In genomic region chr1:2523191-2523890, GRCh38 we compare ENCODE assay signal across 14 cellular contexts. TPM values are rescaled to one million over a fixed set of nuclear protein-coding genes. Genes with fewer than 3 reads are reported as not detected.
DNase-seq lines count a peak whose midpoint lies in the region; ATAC-seq and TF ChIP-seq lines count a peak whose summit lies in the region.
"Had no signal": no experiment of that assay in that cellular context is flagged by ENCODE, and none has a peak within 500 bp of the region (broad histone marks: within the 10 kb centered on the region; RNA-seq: fewer than 3 reads in every experiment).

No MANE protein-coding gene starts in this region.

- no peaks in the 10 kb centered on the region for H3K9me3 ChIP-seq in HEK293 (ENCODE audit: control insufficient read depth, insufficient read depth, low read depth, low read length)
- no peaks in the 10 kb centered on the region for H3K9me3 ChIP-seq in skeletal muscle satellite cell (replicated peaks; ENCODE audit: low read length)
- H3K9me3 ChIP-seq: body of pancreas, left ventricle myocardium inferior had no signal

- CTCF ChIA-PET in HEK293 (lab: Yijun Ruan, JAX) (interaction anchor here (3.5 kb wide), 1 partner anchor 24 kb away, joined by 20 read pairs; no protein-coding TSS in a partner anchor), WTC11 (lab: Charles Lee) (interaction anchor here (0.6 to 4.4 kb wide), 13 partner anchors 8 to 324 kb away, joined by 3 to 61 read pairs (median 4); no protein-coding TSS in a partner anchor)

- H3K36me3 Mint-ChIP-seq in WTC11: peaks cover 16% of the 10 kb centered on the region
- H3K36me3 Mint-ChIP-seq in effector memory CD8-positive, alpha-beta T cell (ENCODE audit: insufficient read depth): peaks cover 48% of the 10 kb centered on the region

- peak overlapping the region; percentile 35; the same call in 1 of the 2 replicates for H3K27ac ChIP-seq in HEK293 (ENCODE audit: extremely low read depth, low read depth, low read length)
- H3K27ac ChIP-seq: body of pancreas, HL-60, left ventricle myocardium inferior had no signal

- peaks cover 24% of the 10 kb centered on the region for H3K4me1 Mint-ChIP-seq in WTC11
- H3K4me1 Mint-ChIP-seq in effector memory CD8-positive, alpha-beta T cell (ENCODE audit: low read depth in 2 of 2): peaks cover 33 to 34% of the 10 kb centered on the region in 2 donors

- H3K27me3 Mint-ChIP-seq in WTC11 (ENCODE audit: low read depth): peaks cover 18% of the 10 kb centered on the region
- peaks cover 0 to 8% of the 10 kb centered on the region in 2 donors for H3K27me3 Mint-ChIP-seq in effector memory CD8-positive, alpha-beta T cell

- no peaks in the 10 kb centered on the region for H3K27me3 ChIP-seq in skeletal muscle satellite cell (ENCODE audit: control insufficient read depth, insufficient read depth, low read length)
- H3K27me3 ChIP-seq: body of pancreas had no signal

- H3K4me3 Mint-ChIP-seq in WTC11: no peak overlapping the region
- peak overlapping the region; percentile 92 to 93 for H3K4me3 Mint-ChIP-seq in effector memory CD8-positive, alpha-beta T cell

- H3K36me3 ChIP-seq in HEK293 (ENCODE audit: control insufficient read depth in 2 of 2, insufficient read depth in 1 of 2, low read length in 2 of 2) (peaks cover 0 to 51% of the 10 kb centered on the region in 2 experiments; a peak in 1 of 3 replicates), skeletal muscle satellite cell (ENCODE audit: insufficient read depth, low read length) (peaks cover 29% of the 10 kb centered on the region)

- DNase-seq in WTC11 (ENCODE audit: low spot score) (peak; percentile 50), HuH-7 (ENCODE audit: low spot score) (no peak), dedifferentiated amniotic fluid mesenchymal stem cell (ENCODE audit: extremely low spot score) (no peak)
- peak in 1 of 3 experiments; percentile 30 for DNase-seq in effector memory CD8-positive, alpha-beta T cell
- DNase-seq: body of pancreas, left ventricle myocardium inferior, NCI-H1436, posterior cingulate gyrus had no signal

- TF ChIP-seq CTCF in HEK293 (tag by site-specific recombination; IDR thresholded peaks at IDR 0.05) (no peak), WTC11 (IDR thresholded peaks at IDR 0.05) (no peak)

- H3K4me1 ChIP-seq in HEK293 (ENCODE audit: control insufficient read depth, insufficient read depth, low read length): peaks cover 23% of the 10 kb centered on the region
- peaks cover 37% of the 10 kb centered on the region for H3K4me1 ChIP-seq in skeletal muscle satellite cell (ENCODE audit: control insufficient read depth, insufficient read depth, low read length)

- H3K27ac Mint-ChIP-seq in WTC11: 0 out of 2 replicates have a peak overlapping the region, but pooled peaks have one; percentile 57
- H3K27ac Mint-ChIP-seq in effector memory CD8-positive, alpha-beta T cell: peak overlapping the region; percentile 85 to 94

- H3K4me3 ChIP-seq in HEK293 (ENCODE audit: low read depth, low read length) (no peak overlapping the region), skeletal muscle satellite cell (ENCODE audit: low read length) (no peak overlapping the region)
- H3K4me3 ChIP-seq: body of pancreas had no signal

- H3K4me2 ChIP-seq in skeletal muscle satellite cell (ENCODE audit: low read length): no peak overlapping the region

- ATAC-seq in WTC11 (0 out of 2 replicates have a peak, but pooled peaks have one; percentile 1), HG03460 (IDR thresholded peaks at IDR 0.05; ENCODE audit: unreplicated experiment) (no peak), HG02884 (IDR thresholded peaks at IDR 0.05; ENCODE audit: unreplicated experiment) (no peak)
- ATAC-seq in effector memory CD8-positive, alpha-beta T cell (replicated peaks): no peak
- ATAC-seq: body of pancreas, HCT116 had no signal

- POLR2A ChIA-PET in HEK293 (lab: Yijun Ruan, JAX) (no interaction called here), WTC11 (lab: Charles Lee) (interaction anchor here (1.0 kb wide), 1 partner anchor 16 kb away, joined by 3 read pairs; no protein-coding TSS in a partner anchor)

- H3K9ac ChIP-seq in skeletal muscle satellite cell (ENCODE audit: low read depth, low read length): peak overlapping the region; percentile 9

- H3K9me3 Mint-ChIP-seq in WTC11: no peaks in the 10 kb centered on the region
- no peaks in the 10 kb centered on the region for H3K9me3 Mint-ChIP-seq in effector memory CD8-positive, alpha-beta T cell

TF ChIP-seq in HEK293, 187 proteins besides CTCF, POLR2A, EP300 and RAD21:
- 0 out of 2 replicates have a peak, but pooled peaks have one; percentile 9 for TF ChIP-seq PRDM6 (tag by site-specific recombination; IDR thresholded peaks at IDR 0.05)
- TF ChIP-seq ZNF121 (tag by site-specific recombination; IDR thresholded peaks at IDR 0.05): peak; percentile 80; the same call in 1 of the 2 replicates
- TF ChIP-seq ZNF76 (tag by site-specific recombination; IDR thresholded peaks at IDR 0.05; ENCODE audit: borderline replicate concordance, low read depth): no peak

TF ChIP-seq in WTC11, 78 proteins besides CTCF, POLR2A, EP300 and RAD21:
- TF ChIP-seq GABPB1 (CRISPR knock-in tag; IDR thresholded peaks at IDR 0.05) (0 out of 2 replicates have a peak, but pooled peaks have one; percentile 37), USF1 (CRISPR knock-in tag; IDR thresholded peaks at IDR 0.05) (no peak), USF2 (CRISPR knock-in tag; IDR thresholded peaks at IDR 0.05) (no peak), TP53 (CRISPR knock-in tag; IDR thresholded peaks at IDR 0.05) (no peak), STAT6 (CRISPR knock-in tag; conservative IDR thresholded peaks at IDR 0.05; ENCODE audit: low read depth) (no peak)
TF ChIP-seq in WTC11: peak in this region for 1.

RNA-seq across cellular contexts. Expression of gene PANK4, which starts 3.1 kb away (rescaled TPM):
- 35.2 to 52.5 TPM (median 36.7 TPM) in 3 replicates for total RNA-seq in WTC11 (2021)
- 21.3 and 24.0 TPM in 2 replicates for total RNA-seq in skeletal muscle satellite cell (2012; rRNA removed)

RNA-seq across cellular contexts. Expression of gene HES5, which starts 6.7 kb away (rescaled TPM):
- 0.21 to 0.23 TPM in 2 of 3 replicates, not detected in the other for total RNA-seq in WTC11 (2021)
- total RNA-seq in skeletal muscle satellite cell (2012; rRNA removed): not detected in 2 replicates
- total RNA-seq: body of pancreas had no signal

RNA-seq across cellular contexts. Expression of gene TNFRSF14, which starts 32.8 kb away (rescaled TPM):
- total RNA-seq in WTC11 (2021): 0.73 to 1.1 TPM (median 0.87 TPM) in 3 replicates
- 5.0 and 8.4 TPM in 2 replicates for total RNA-seq in skeletal muscle satellite cell (2012; rRNA removed)

RNA-seq across cellular contexts. Expression of gene PLCH2, which starts 47.3 kb away (rescaled TPM):
- total RNA-seq in WTC11 (2021): 0.05 to 0.18 TPM (median 0.17 TPM) in 3 replicates
- under 0.01 and 0.22 TPM in 2 replicates for total RNA-seq in skeletal muscle satellite cell (2012; rRNA removed)

Comparison
In these comparisons a context has a peak if more than half of its experiments do, and no peak if none do; other contexts are left out.
1. Of the 8 proteins assayed by ChIP-seq in both HEK293 and WTC11: peak only in HEK293: ZNF121; only in WTC11: none; in both: none; in neither: 7.